12 cellular contexts compared by ENCODE assay signal in the genomic region with DNA sequence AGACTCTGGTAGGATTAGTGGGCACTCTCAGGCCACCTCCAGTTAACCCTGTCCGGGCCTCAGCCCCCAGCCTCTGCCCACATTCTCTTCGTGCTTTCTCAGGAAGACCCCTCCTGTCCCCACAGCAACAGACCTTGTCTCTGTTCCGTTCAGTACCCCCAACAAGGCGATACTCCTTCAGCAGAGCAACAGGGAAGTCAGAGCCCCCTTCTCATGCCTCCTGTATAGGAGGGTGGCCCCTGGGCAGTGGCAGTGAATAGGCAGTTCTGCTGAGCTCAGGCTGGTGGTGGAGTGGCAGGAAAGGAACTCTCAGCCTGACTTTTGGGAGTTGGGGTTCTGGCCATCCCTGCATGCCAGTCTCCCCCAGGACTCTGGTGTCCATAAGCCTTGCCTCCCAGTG. TPM values are rescaled to one million over a fixed set of nuclear protein-coding genes. Genes with fewer than 3 reads are reported as not detected.
A peak's percentile ranks its signal among the peaks of the same experiment; 100 is the strongest.
DNase-seq lines count a peak whose midpoint lies in the region; ATAC-seq, FAIRE-seq and TF ChIP-seq lines count a peak whose summit lies in the region.
"Had no signal": no experiment of that assay in that cellular context is flagged by ENCODE, and none has a peak within 500 bp of the region (broad histone marks: within the 10 kb centered on the region; RNA-seq: fewer than 3 reads in every experiment).

No MANE protein-coding gene starts in this region.

- H3K9me3 ChIP-seq in breast epithelium (no peaks in the 10 kb centered on the region), mesenchymal stem cell (ENCODE audit: control insufficient read depth, low read length) (no peaks in the 10 kb centered on the region), subcutaneous abdominal adipose tissue (ENCODE audit: control insufficient read depth in 5 of 5, low read length in 5 of 5) (no peaks in the 10 kb centered on the region)

- no peak overlapping the region for H3K4me3 ChIP-seq in GM23338
- peak overlapping the region; percentile 9 to 40 (median 28) for H3K4me3 ChIP-seq in breast epithelium
- H3K4me3 ChIP-seq in mesenchymal stem cell (ENCODE audit: insufficient read depth in 1 of 2, low read depth in 1 of 2, low read length in 2 of 2) = no peak overlapping the region
- peak overlapping the region in 4 of 5 donors; percentile 8 to 74 (median 24) for H3K4me3 ChIP-seq in subcutaneous abdominal adipose tissue (ENCODE audit: low read depth in 1 of 5, low read length in 5 of 5)

- H3K27ac Mint-ChIP-seq in GM23338 = peak overlapping the region; percentile 5; the same call in 1 of the 2 replicates
- no peak overlapping the region for H3K27ac Mint-ChIP-seq in activated T-helper 17 cell treated with anti-CD3 and anti-CD28 coated beads, Interleukin-2, amount 50 U/mL, for 72 hours
- H3K27ac Mint-ChIP-seq: activated naive CD8-positive, alpha-beta T cell treated with anti-CD3 and anti-CD28 coated beads for 36 hours; stimulated activated memory B cell treated with anti-CD40 and anti-IgM and Interleukin-4, amounts not matched to agents 10 μg/mL and 1 μg/mL and 100 μg/mL, for 72 hours had no signal

- no peaks in the 10 kb centered on the region for H4K20me1 ChIP-seq in GM23338 (replicated peaks; ENCODE audit: insufficient read depth)

- H3K79me2 ChIP-seq in GM23338 (replicated peaks; ENCODE audit: insufficient read depth) = no peaks in the 10 kb centered on the region

- no peak overlapping the region for H2BK120ac ChIP-seq in mesenchymal stem cell (ENCODE audit: low read depth, low read length)

- H3K4me2 ChIP-seq in GM23338 = no peak overlapping the region
- H3K4me2 ChIP-seq in mesenchymal stem cell (ENCODE audit: low read length, poor library complexity, severe bottlenecking) = no peak overlapping the region

- intact Hi-C loops in breast epithelium (cut with DNase I; ENCODE audit: low total_unique reads) = no loop called here

- no peak for TF ChIP-seq POLR2A in breast epithelium (IDR thresholded peaks at IDR 0.05)

- peaks cover 56% of the 10 kb centered on the region for H3K4me1 Mint-ChIP-seq in GM23338
- peaks cover 8% of the 10 kb centered on the region for H3K4me1 Mint-ChIP-seq in activated T-helper 17 cell treated with anti-CD3 and anti-CD28 coated beads, Interleukin-2, amount 50 U/mL, for 72 hours

- H3K36me3 ChIP-seq in GM23338 (ENCODE audit: insufficient read depth) (no peaks in the 10 kb centered on the region), breast epithelium (no peaks in the 10 kb centered on the region), mesenchymal stem cell (ENCODE audit: control insufficient read depth in 1 of 2, insufficient read depth in 2 of 2, low read depth in 1 of 2, low read length in 2 of 2) (no peaks in the 10 kb centered on the region), subcutaneous abdominal adipose tissue (ENCODE audit: control insufficient read depth in 5 of 5, insufficient read depth in 5 of 5, low read length in 5 of 5) (no peaks in the 10 kb centered on the region)

- no peak overlapping the region for H2BK12ac ChIP-seq in mesenchymal stem cell (ENCODE audit: low read length in 2 of 2)

- TF ChIP-seq CTCF in GM23338 (conservative IDR thresholded peaks at IDR 0.05; ENCODE audit: low read depth in 2 of 2) (no peak), breast epithelium (IDR thresholded peaks at IDR 0.05) (no peak)

- peak overlapping the region; percentile 24 for H2AK5ac ChIP-seq in mesenchymal stem cell (ENCODE audit: low read length, severe bottlenecking)

- H3K79me1 ChIP-seq in mesenchymal stem cell (replicated peaks; ENCODE audit: low read length, poor library complexity, severe bottlenecking) = no peaks in the 10 kb centered on the region

- peak overlapping the region; percentile 12 for H4K91ac ChIP-seq in mesenchymal stem cell (ENCODE audit: low read length)

- 96% methylated on average over 4 of the region's 4 CpGs for WGBS in mesenchymal stem cell

- peaks cover 16% of the 10 kb centered on the region for H3K27me3 ChIP-seq in GM23338 (ENCODE audit: insufficient read depth)
- H3K27me3 ChIP-seq in breast epithelium = no peaks in the 10 kb centered on the region
- H3K27me3 ChIP-seq in mesenchymal stem cell (ENCODE audit: control insufficient read depth in 1 of 2, insufficient read depth in 1 of 2, low read length in 2 of 2) = peaks cover 8 to 14% of the 10 kb centered on the region in 2 experiments
- H3K27me3 ChIP-seq in subcutaneous abdominal adipose tissue (ENCODE audit: control insufficient read depth in 5 of 5, insufficient read depth in 4 of 5, low read length in 5 of 5) = peaks cover 0 to 3% (median 0%) of the 10 kb centered on the region in 5 donors

- no peak overlapping the region for H3K27ac ChIP-seq in GM23338 (ENCODE audit: low read depth)
- H3K27ac ChIP-seq in breast epithelium = peak overlapping the region; percentile 94 to 100
- no peak overlapping the region for H3K27ac ChIP-seq in mesenchymal stem cell (ENCODE audit: low read length, poor library complexity, severe bottlenecking)
- H3K27ac ChIP-seq in subcutaneous abdominal adipose tissue (ENCODE audit: low read depth, low read length) = peak overlapping the region; percentile 83

- H3K4me1 ChIP-seq in GM23338 (ENCODE audit: insufficient read depth) (peaks cover 45% of the 10 kb centered on the region), breast epithelium (peaks cover 17 to 40% of the 10 kb centered on the region in 2 donors), mesenchymal stem cell (ENCODE audit: control insufficient read depth, insufficient read depth, low read depth, low read length) (peaks cover 71% of the 10 kb centered on the region), subcutaneous abdominal adipose tissue (ENCODE audit: control insufficient read depth in 5 of 5, insufficient read depth in 5 of 5, low read length in 5 of 5) (peaks cover 20 to 92% (median 81%) of the 10 kb centered on the region in 5 donors)

- no peak for FAIRE-seq in frontal cortex (lab: Jason Lieb, UNC)

- ATAC-seq in GM23338 = no peak
- no peak for ATAC-seq in activated T-helper 17 cell treated with anti-CD3 and anti-CD28 coated beads, Interleukin-2, amount 50 U/mL, for 72 hours (replicated peaks)
- no peak for ATAC-seq in HG02642 (IDR thresholded peaks at IDR 0.05; ENCODE audit: poor library complexity, unreplicated experiment)
- ATAC-seq: stimulated activated memory B cell treated with anti-CD40 and anti-IgM and Interleukin-4, amounts not matched to agents 10 μg/mL and 1 μg/mL and 100 μg/mL, for 72 hours had no signal

- H3K9ac ChIP-seq in mesenchymal stem cell (ENCODE audit: low read length) = no peak overlapping the region
- peak overlapping the region in 3 of 5 donors; percentile 12 to 64 (median 42) for H3K9ac ChIP-seq in subcutaneous abdominal adipose tissue (ENCODE audit: low read length in 5 of 5)

- H3F3A ChIP-seq in GM23338 (replicated peaks; ENCODE audit: low read depth) = 0 out of 2 replicates have a peak, but pooled peaks cover 8% of the 10 kb centered on the region

- peak overlapping the region in 1 of 2 experiments; percentile 15 for H3K14ac ChIP-seq in mesenchymal stem cell (ENCODE audit: low read length in 2 of 2)

- no peak overlapping the region for H3K23ac ChIP-seq in mesenchymal stem cell (ENCODE audit: low read length in 2 of 2)

- H2BK15ac ChIP-seq in mesenchymal stem cell (ENCODE audit: low read depth, poor library complexity, severe bottlenecking) = no peak overlapping the region

- no peak overlapping the region for H2AFZ ChIP-seq in GM23338
- H2AFZ ChIP-seq in mesenchymal stem cell (ENCODE audit: low read depth, low read length) = no peak overlapping the region

- peaks cover 29% of the 10 kb centered on the region for H3K27me3 Mint-ChIP-seq in GM23338 (ENCODE audit: insufficient read depth, low read depth, poor library complexity)
- H3K27me3 Mint-ChIP-seq in activated T-helper 17 cell treated with anti-CD3 and anti-CD28 coated beads, Interleukin-2, amount 50 U/mL, for 72 hours = peaks cover 9% of the 10 kb centered on the region

- H3K18ac ChIP-seq in mesenchymal stem cell (ENCODE audit: low read depth in 1 of 2, low read length in 2 of 2) = peak overlapping the region in 1 of 2 experiments; percentile 38

- H3K4ac ChIP-seq in mesenchymal stem cell (ENCODE audit: low read depth in 1 of 2, low read length in 2 of 2) = no peak overlapping the region

- no peak overlapping the region for H2BK5ac ChIP-seq in mesenchymal stem cell (ENCODE audit: low read depth, low read length, poor library complexity, severe bottlenecking)

- H3K36me3 Mint-ChIP-seq in GM23338 (ENCODE audit: low read depth) = no peaks in the 10 kb centered on the region
- no peaks in the 10 kb centered on the region for H3K36me3 Mint-ChIP-seq in activated T-helper 17 cell treated with anti-CD3 and anti-CD28 coated beads, Interleukin-2, amount 50 U/mL, for 72 hours (ENCODE audit: low read depth)
- H3K36me3 Mint-ChIP-seq: activated naive CD8-positive, alpha-beta T cell treated with anti-CD3 and anti-CD28 coated beads for 36 hours; stimulated activated memory B cell treated with anti-CD40 and anti-IgM and Interleukin-4, amounts not matched to agents 10 μg/mL and 1 μg/mL and 100 μg/mL, for 72 hours had no signal

- H3K4me3 Mint-ChIP-seq in GM23338 = no peak overlapping the region; the same call in 2 of the 3 replicates
- H3K4me3 Mint-ChIP-seq in activated T-helper 17 cell treated with anti-CD3 and anti-CD28 coated beads, Interleukin-2, amount 50 U/mL, for 72 hours = no peak overlapping the region
- H3K4me3 Mint-ChIP-seq: activated naive CD8-positive, alpha-beta T cell treated with anti-CD3 and anti-CD28 coated beads for 36 hours; stimulated activated memory B cell treated with anti-CD40 and anti-IgM and Interleukin-4, amounts not matched to agents 10 μg/mL and 1 μg/mL and 100 μg/mL, for 72 hours had no signal

- H4K8ac ChIP-seq in mesenchymal stem cell (ENCODE audit: low read length) = no peak overlapping the region

- H3K9me3 Mint-ChIP-seq in GM23338 = no peaks in the 10 kb centered on the region
- H3K9me3 Mint-ChIP-seq in activated T-helper 17 cell treated with anti-CD3 and anti-CD28 coated beads, Interleukin-2, amount 50 U/mL, for 72 hours = no peaks in the 10 kb centered on the region
- H3K9me3 Mint-ChIP-seq: activated naive CD8-positive, alpha-beta T cell treated with anti-CD3 and anti-CD28 coated beads for 36 hours; stimulated activated memory B cell treated with anti-CD40 and anti-IgM and Interleukin-4, amounts not matched to agents 10 μg/mL and 1 μg/mL and 100 μg/mL, for 72 hours had no signal

- H3K9me2 ChIP-seq in GM23338 (ENCODE audit: insufficient read depth) = no peaks in the 10 kb centered on the region

- DNase-seq in GM23338 (ENCODE audit: low spot score) = no peak
- no peak for DNase-seq in breast epithelium (ENCODE audit: low spot score in 2 of 2)
- no peak for DNase-seq in mesenchymal stem cell
- no peak for DNase-seq in activated T-cell treated with anti-CD3 and anti-CD28 coated beads for 4 hours
- DNase-seq in frontal cortex (ENCODE audit: low spot score in 2 of 2) = no peak
- DNase-seq: activated CD4-positive, alpha-beta T cell treated with anti-CD3 and anti-CD28 coated beads, Interleukin-2, amount 50 U/mL, for 1 hour; activated naive CD8-positive, alpha-beta T cell treated with anti-CD3 and anti-CD28 coated beads for 36 hours; NCI-H526 treated with DMSO at 0.1 percent for 48 hours had no signal

RNA-seq across cellular contexts. Expression of gene SEMA3B, which starts 0.5 kb away (rescaled TPM):
- total RNA-seq in GM23338 (2014; rRNA removed; shearing (Covaris generic)) = 2.4 and 8.0 TPM in 2 replicates
- polyA plus RNA-seq in GM23338 (2016; fragmentation: Nextera tagmentation; extraction: Ambion mirVana) = 3.0 and 3.3 TPM in 2 replicates
- total RNA-seq in breast epithelium (10 to 100 TPM; 10.1 to 17.6 (median 11.1) TPM), frontal cortex (2.4 TPM)
- polyA plus RNA-seq in mesenchymal stem cell (2013, experiment 1 of 2) = 4.7 TPM
- polyA plus RNA-seq in mesenchymal stem cell (2013, experiment 2 of 2) = 4.8 TPM
- total RNA-seq in activated T-helper 17 cell treated with anti-CD3 and anti-CD28 coated beads, Interleukin-2, amount 50 U/mL, for 72 hours = 1 to 10 TPM; 1.2 to 2.3 TPM

RNA-seq across cellular contexts. Expression of gene LSMEM2, which starts 9.4 kb away (rescaled TPM):
- total RNA-seq in GM23338 (2014; rRNA removed; shearing (Covaris generic)) = 0.59 and 1.5 TPM in 2 replicates
- 0.86 and 1.5 TPM in 2 replicates for polyA plus RNA-seq in GM23338 (2016; fragmentation: Nextera tagmentation; extraction: Ambion mirVana)
- total RNA-seq in breast epithelium (not detected), frontal cortex (0.82 TPM)
- not detected for polyA plus RNA-seq in mesenchymal stem cell (2013, experiment 1 of 2)
- polyA plus RNA-seq in mesenchymal stem cell (2013, experiment 2 of 2) = not detected
- total RNA-seq in activated T-helper 17 cell treated with anti-CD3 and anti-CD28 coated beads, Interleukin-2, amount 50 U/mL, for 72 hours = under 1 TPM in 1 of 2 donors, not detected in 1; 0.34 TPM
- total RNA-seq: activated naive CD8-positive, alpha-beta T cell treated with anti-CD3 and anti-CD28 coated beads for 36 hours had no signal

RNA-seq across cellular contexts. Expression of gene IFRD2, which starts 22.8 kb away (rescaled TPM):
- 91.5 and 92.4 TPM in 2 replicates for total RNA-seq in GM23338 (2014; rRNA removed; shearing (Covaris generic))
- polyA plus RNA-seq in GM23338 (2016; fragmentation: Nextera tagmentation; extraction: Ambion mirVana) = 80.8 and 89.7 TPM in 2 replicates
- total RNA-seq in breast epithelium = 10 to 100 TPM; 50.4 to 82.3 (median 72.7) TPM
- 24.4 TPM for polyA plus RNA-seq in mesenchymal stem cell (2013, experiment 1 of 2)
- polyA plus RNA-seq in mesenchymal stem cell (2013, experiment 2 of 2) = 23.2 TPM
- 100 to 1,000 TPM in 1 of 2 donors, 10 to 100 TPM in 1; 59.2 to 139 TPM for total RNA-seq in activated T-helper 17 cell treated with anti-CD3 and anti-CD28 coated beads, Interleukin-2, amount 50 U/mL, for 72 hours
- 17.9 TPM for total RNA-seq in frontal cortex

RNA-seq across cellular contexts. Expression of gene HYAL3, which starts 29.7 kb away (rescaled TPM):
- 2.5 and 7.1 TPM in 2 replicates for total RNA-seq in GM23338 (2014; rRNA removed; shearing (Covaris generic))
- 2.4 and 3.7 TPM in 2 replicates for polyA plus RNA-seq in GM23338 (2016; fragmentation: Nextera tagmentation; extraction: Ambion mirVana)
- total RNA-seq in breast epithelium = 1 to 10 TPM; 2.3 to 6.4 (median 2.7) TPM
- 4.2 TPM for polyA plus RNA-seq in mesenchymal stem cell (2013, experiment 1 of 2)
- polyA plus RNA-seq in mesenchymal stem cell (2013, experiment 2 of 2) = 4.2 TPM
- total RNA-seq in activated T-helper 17 cell treated with anti-CD3 and anti-CD28 coated beads, Interleukin-2, amount 50 U/mL, for 72 hours = 10 to 100 TPM; 12.2 to 13.0 TPM
- total RNA-seq in frontal cortex = 3.7 TPM

RNA-seq across cellular contexts. Expression of gene NAA80, which starts 29.7 kb away (rescaled TPM):
- total RNA-seq in GM23338 (2014; rRNA removed; shearing (Covaris generic)) = 11.3 and 16.7 TPM in 2 replicates
- polyA plus RNA-seq in GM23338 (2016; fragmentation: Nextera tagmentation; extraction: Ambion mirVana) = 11.2 and 12.1 TPM in 2 replicates
- total RNA-seq in breast epithelium (1 to 10 TPM; 6.0 to 8.8 (median 8.5) TPM), frontal cortex (5.3 TPM)
- polyA plus RNA-seq in mesenchymal stem cell (2013, experiment 1 of 2) = 11.2 TPM
- polyA plus RNA-seq in mesenchymal stem cell (2013, experiment 2 of 2) = 11.6 TPM
- 10 to 100 TPM; 24.4 to 37.8 TPM for total RNA-seq in activated T-helper 17 cell treated with anti-CD3 and anti-CD28 coated beads, Interleukin-2, amount 50 U/mL, for 72 hours

Comparison
In these comparisons a context has a peak if more than half of its experiments do, and no peak if none do; other contexts are left out.
1. H3K27ac ChIP-seq: peak in breast epithelium (2 of 2) and subcutaneous abdominal adipose tissue (single experiment); none in GM23338 (single experiment) and mesenchymal stem cell (single experiment).
2. H3K4me3 ChIP-seq: peak in breast epithelium (3 of 3) and subcutaneous abdominal adipose tissue (4 of 5); none in GM23338 (single experiment) and mesenchymal stem cell (0 of 2).